ENCODE assay signal across 8 cellular contexts in genomic region chr2:65129613-65130439, GRCh38. TPM values are rescaled to one million over a fixed set of nuclear protein-coding genes. Genes with fewer than 3 reads are reported as not detected.
DNase-seq lines count a peak whose midpoint lies in the region; ATAC-seq and TF ChIP-seq lines count a peak whose summit lies in the region.

Gene RAB1A, minus strand, starts transcription at chr2:65130106. Its CDS starts 191 bp downstream, at chr2:65129915.

- peak within 1 kb of the TSS; percentile 99 for H3K27ac Mint-ChIP-seq in T-helper 2 cell treated with Interferon-gamma antibody and Interleukin-4, amounts not matched to agents 5 μg/mL and 100 μg/mL, for 36 hours

- peaks cover 25% of the 10 kb centered on the region for H3K4me1 Mint-ChIP-seq in T-helper 2 cell treated with Interferon-gamma antibody and Interleukin-4, amounts not matched to agents 5 μg/mL and 100 μg/mL, for 36 hours (ENCODE audit: low read depth)

- peak within 1 kb of the TSS; percentile 97 for H3K4me3 Mint-ChIP-seq in T-helper 2 cell treated with Interferon-gamma antibody and Interleukin-4, amounts not matched to agents 5 μg/mL and 100 μg/mL, for 36 hours

- H3K36me3 Mint-ChIP-seq in T-helper 2 cell treated with Interferon-gamma antibody and Interleukin-4, amounts not matched to agents 5 μg/mL and 100 μg/mL, for 36 hours (ENCODE audit: low read depth): peaks cover 20% of the 10 kb centered on the region

- H3K27ac ChIP-seq in ascending aorta (peak within 1 kb of the TSS; percentile 98 to 99), right cardiac atrium (ENCODE audit: low read length) (peak within 1 kb of the TSS; percentile 98), vagina (peak within 1 kb of the TSS; percentile 98)

- H3K36me3 ChIP-seq in ascending aorta: no peaks in the 10 kb centered on the region
- no peaks in the 10 kb centered on the region for H3K36me3 ChIP-seq in vagina

- ATAC-seq in GM18505 (IDR thresholded peaks at IDR 0.05; ENCODE audit: unreplicated experiment) (peak; percentile 96), HG02973 (IDR thresholded peaks at IDR 0.05; ENCODE audit: unreplicated experiment) (peak; percentile 98), right cardiac atrium (peak; percentile 97 to 98)

- WGBS in right cardiac atrium: under 1% methylated on average over 73 of the region's 73 CpGs

- H3K27me3 ChIP-seq in ascending aorta (no peaks in the 10 kb centered on the region), right cardiac atrium (ENCODE audit: control insufficient read depth, insufficient read depth) (no peaks in the 10 kb centered on the region), vagina (no peaks in the 10 kb centered on the region)

- intact Hi-C loops in ascending aorta (cut with DNase I): loop anchor here (1.0 to 2.0 kb wide), 6 partner anchors 65 to 306 kb away; partner anchors contain the start of genes CEP68, SLC1A4 and SPRED2
- intact Hi-C loops in right cardiac atrium (cut with DNase I): loop anchor here in 1 of 4 donors (10.0 kb wide), 1 partner anchor 55 kb away; no protein-coding TSS in a partner anchor
- intact Hi-C loops in vagina (cut with DNase I): loop anchor here (5.0 kb wide), 1 partner anchor 73 kb away; the partner anchor contains the start of gene CEP68

- TF ChIP-seq CTCF in ascending aorta (IDR thresholded peaks at IDR 0.05): peak in 2 of 3 experiments; percentile 39 to 50
- TF ChIP-seq CTCF in vagina (IDR thresholded peaks at IDR 0.05): no peak

- peaks cover 2% of the 10 kb centered on the region for H3K27me3 Mint-ChIP-seq in T-helper 2 cell treated with Interferon-gamma antibody and Interleukin-4, amounts not matched to agents 5 μg/mL and 100 μg/mL, for 36 hours (ENCODE audit: low read depth)

- peak; percentile 98 for DNase-seq in NCI-H1930 (lab: John Stamatoyannopoulos, UW)
- DNase-seq in T-helper 2 cell treated with Interferon-gamma antibody and Interleukin-4, amounts not matched to agents 5 μg/mL and 100 μg/mL, for 36 hours (ENCODE audit: low spot score): peak; percentile 99
- DNase-seq in ascending aorta (ENCODE audit: low spot score in 2 of 2): peak; percentile 98 to 100
- peak; percentile 100 for DNase-seq in right cardiac atrium
- peak; percentile 100 for DNase-seq in putamen (ENCODE audit: low spot score)
- DNase-seq in vagina (ENCODE audit: extremely low spot score in 2 of 2): peak; percentile 98 to 100

- no peaks in the 10 kb centered on the region for H3K9me3 Mint-ChIP-seq in T-helper 2 cell treated with Interferon-gamma antibody and Interleukin-4, amounts not matched to agents 5 μg/mL and 100 μg/mL, for 36 hours

- H3K4me1 ChIP-seq in ascending aorta (peaks cover 14 to 31% of the 10 kb centered on the region in 2 donors), right cardiac atrium (ENCODE audit: control insufficient read depth, insufficient read depth, low read length) (peaks cover 2% of the 10 kb centered on the region), vagina (peaks cover 43% of the 10 kb centered on the region)

- H3K9me3 ChIP-seq in ascending aorta: no peaks in the 10 kb centered on the region
- no peaks in the 10 kb centered on the region for H3K9me3 ChIP-seq in right cardiac atrium (ENCODE audit: control insufficient read depth, low read length)
- H3K9me3 ChIP-seq in vagina: no peaks in the 10 kb centered on the region

- H3K4me3 ChIP-seq in ascending aorta (peak within 1 kb of the TSS; percentile 87 to 99), right cardiac atrium (ENCODE audit: low read length) (peak within 1 kb of the TSS; percentile 95), vagina (peak within 1 kb of the TSS; percentile 98 to 99)

- TF ChIP-seq POLR2A in GM18505 (IDR thresholded peaks at IDR 0.05; ENCODE audit: borderline replicate concordance, extremely low read depth, insufficient read depth, insufficient read length): peak; percentile 86
- peak in 1 of 2 donors; percentile 95 for TF ChIP-seq POLR2A in vagina (IDR thresholded peaks at IDR 0.05)

RNA-seq across cellular contexts. Expression of gene RAB1A, which starts in this region (rescaled TPM):
- total RNA-seq in ascending aorta (56.4 TPM), right cardiac atrium (100 to 1,000 TPM; 118 to 157 (median 136) TPM), vagina (92.3 TPM)
- polyA plus RNA-seq in right cardiac atrium: 157 TPM

Comparison
In these comparisons a context has a peak if more than half of its experiments do, and no peak if none do; other contexts are left out.
1. Peak in every context shown above with its lines: DNase-seq, ATAC-seq, H3K4me3 ChIP-seq and H3K27ac ChIP-seq.
2. CTCF ChIP-seq: peak in ascending aorta (2 of 3); none in vagina (0 of 3).